Comparison of ENCODE assay signal across 20 cellular contexts in the genomic region with DNA sequence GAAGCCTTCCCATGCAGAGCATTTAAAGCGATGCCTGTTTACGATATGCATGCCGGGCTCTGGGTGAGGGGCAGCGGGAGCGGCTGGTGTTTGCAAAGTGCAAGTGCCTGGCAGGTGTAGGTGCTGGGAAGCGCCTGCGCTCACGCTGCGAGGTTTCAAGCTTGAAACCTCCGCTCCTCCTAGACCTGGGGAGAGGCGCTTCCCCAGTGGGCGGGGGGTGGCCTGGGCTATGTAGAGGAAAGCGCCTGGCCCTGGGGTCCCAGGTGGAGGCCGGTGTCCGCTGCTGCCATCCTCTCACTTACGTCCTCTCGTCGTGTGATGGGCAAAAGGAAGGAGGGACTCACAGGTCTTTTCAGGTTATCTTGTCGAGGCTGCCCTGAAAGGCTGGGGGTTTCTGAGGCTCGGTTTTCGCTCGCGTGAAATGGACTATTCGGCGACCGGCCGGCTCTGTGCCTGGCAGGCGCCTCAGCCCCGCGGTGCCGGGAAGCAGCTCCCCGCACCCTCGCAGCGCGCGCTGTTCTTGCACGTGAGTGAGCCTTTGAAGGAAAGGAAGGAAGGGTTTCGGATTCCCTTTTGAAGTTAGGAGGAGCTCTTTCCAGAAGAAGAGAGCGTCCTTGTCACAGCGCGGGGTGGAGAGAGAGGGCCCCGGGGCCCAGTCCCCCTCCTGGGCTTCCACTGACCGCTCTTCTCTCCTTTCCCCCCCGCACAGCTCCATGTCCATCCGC. TPM values are rescaled to one million over a fixed set of nuclear protein-coding genes. Genes with fewer than 3 reads are reported as not detected.
DNase-seq lines count a peak whose midpoint lies in the region; ATAC-seq, FAIRE-seq and TF ChIP-seq lines count a peak whose summit lies in the region.
"Had no signal": no experiment of that assay in that cellular context is flagged by ENCODE, and none has a peak within 500 bp of the region (broad histone marks: within the 10 kb centered on the region; RNA-seq: fewer than 3 reads in every experiment).

No MANE protein-coding gene starts in this region.

- H3K9ac ChIP-seq in iPS-20b (ENCODE audit: low read depth, low read length), result no peak overlapping the region

- H3K9me3 ChIP-seq in iPS-20b (ENCODE audit: insufficient read depth, low read depth, low read length) (peaks cover 3% of the 10 kb centered on the region; the same call in 1 of the 2 replicates), breast epithelium (no peaks in the 10 kb centered on the region)

- no peaks in the 10 kb centered on the region for H3K36me3 Mint-ChIP-seq in activated CD4-positive, alpha-beta T cell treated with anti-CD3 and anti-CD28 coated beads, Interleukin-2, amount 10 ng/mL, durations not matched to agents 24 days and 14 days (ENCODE audit: low read depth)
- H3K36me3 Mint-ChIP-seq: CD8-positive, alpha-beta memory T cell had no signal

- H3K27me3 Mint-ChIP-seq in activated CD4-positive, alpha-beta T cell treated with anti-CD3 and anti-CD28 coated beads, Interleukin-2, amount 10 ng/mL, durations not matched to agents 24 days and 14 days, result peaks cover 15% of the 10 kb centered on the region
- peaks cover 38% of the 10 kb centered on the region for H3K27me3 Mint-ChIP-seq in stimulated activated naive CD8-positive, alpha-beta T cell treated with anti-CD3 and anti-CD28 coated beads, Interleukin-15, amount 100 ng/mL, for 72 hours

- H3K4me3 Mint-ChIP-seq in activated CD4-positive, alpha-beta T cell treated with anti-CD3 and anti-CD28 coated beads, Interleukin-2, amount 10 ng/mL, durations not matched to agents 24 days and 14 days, result peak overlapping the region; percentile 23
- peak overlapping the region; percentile 49 to 58 for H3K4me3 Mint-ChIP-seq in stimulated activated naive CD8-positive, alpha-beta T cell treated with anti-CD3 and anti-CD28 coated beads, Interleukin-15, amount 100 ng/mL, for 72 hours
- H3K4me3 Mint-ChIP-seq: activated T-cell treated with anti-CD3 and anti-CD28 coated beads, Interleukin-2, amount 50 U/mL, for 24 hours; CD8-positive, alpha-beta memory T cell had no signal

- no peak for DNase-seq in activated CD4-positive, alpha-beta T cell treated with anti-CD3 and anti-CD28 coated beads, Interleukin-2, amount 10 ng/mL, durations not matched to agents 24 days and 14 days
- DNase-seq in activated CD4-positive, alpha-beta T cell treated with anti-CD3 and anti-CD28 coated beads for 1 hour, result no peak
- DNase-seq in NCI-H510A (lab: John Stamatoyannopoulos, UW) (peak; percentile 36), NCI-H774 (lab: John Stamatoyannopoulos, UW) (no peak), D721Med (ENCODE audit: insufficient read length, low spot score) (no peak), breast epithelium (ENCODE audit: low spot score in 2 of 2) (no peak)
- DNase-seq in stimulated activated naive CD8-positive, alpha-beta T cell treated with anti-CD3 and anti-CD28 coated beads, Interleukin-15, amount 100 ng/mL, for 72 hours, result no peak
- DNase-seq: activated T-cell treated with anti-CD3 and anti-CD28 coated beads, Interleukin-2, amount 50 U/mL, for 24 hours; CD8-positive, alpha-beta memory T cell; effector CD4-positive, alpha-beta T cell; foreskin fibroblast; GOT3; left cardiac atrium; NCI-H2171 treated with DMSO at 0.1 percent for 48 hours; OCI-M1; sigmoid colon had no signal

- intact Hi-C loops in activated CD4-positive, alpha-beta T cell treated with anti-CD3 and anti-CD28 coated beads, Interleukin-2, amount 10 ng/mL, durations not matched to agents 24 days and 14 days (cut with micrococcal nuclease), result no loop called here
- intact Hi-C loops in breast epithelium (cut with DNase I; ENCODE audit: low total_unique reads), result no loop called here

- ATAC-seq in stimulated activated naive CD8-positive, alpha-beta T cell treated with anti-CD3 and anti-CD28 coated beads, Interleukin-15, amount 100 ng/mL, for 72 hours, result peak; percentile 35
- ATAC-seq: activated CD4-positive, CD25-positive, alpha-beta regulatory T cell treated with anti-CD3 and anti-CD28 coated beads, Interleukin-2, amount 50 U/mL, for 24 hours; left cardiac atrium had no signal

- peaks cover 40% of the 10 kb centered on the region for H3K27me3 ChIP-seq in iPS-20b (ENCODE audit: insufficient read depth, low read length)
- H3K27me3 ChIP-seq in breast epithelium, result peaks cover 0 to 26% of the 10 kb centered on the region in 2 donors

- no peaks in the 10 kb centered on the region for H3K4me1 Mint-ChIP-seq in activated CD4-positive, alpha-beta T cell treated with anti-CD3 and anti-CD28 coated beads, Interleukin-2, amount 10 ng/mL, durations not matched to agents 24 days and 14 days
- peaks cover 10% of the 10 kb centered on the region for H3K4me1 Mint-ChIP-seq in stimulated activated naive CD8-positive, alpha-beta T cell treated with anti-CD3 and anti-CD28 coated beads, Interleukin-15, amount 100 ng/mL, for 72 hours

- no peak for FAIRE-seq in D721Med (lab: Jason Lieb, UNC)
- FAIRE-seq: A204.1 had no signal

- H3K27ac ChIP-seq in iPS-20b (ENCODE audit: low read length), result no peak overlapping the region
- H3K27ac ChIP-seq in breast epithelium, result no peak overlapping the region
- H3K27ac ChIP-seq: sigmoid colon had no signal

- no peak overlapping the region for H3K27ac Mint-ChIP-seq in activated CD4-positive, alpha-beta T cell treated with anti-CD3 and anti-CD28 coated beads, Interleukin-2, amount 10 ng/mL, durations not matched to agents 24 days and 14 days
- peak overlapping the region in 1 of 2 donors; percentile 61 for H3K27ac Mint-ChIP-seq in stimulated activated naive CD8-positive, alpha-beta T cell treated with anti-CD3 and anti-CD28 coated beads, Interleukin-15, amount 100 ng/mL, for 72 hours
- H3K27ac Mint-ChIP-seq: activated T-cell treated with anti-CD3 and anti-CD28 coated beads, Interleukin-2, amount 50 U/mL, for 24 hours; CD8-positive, alpha-beta memory T cell had no signal

- H3K36me3 ChIP-seq in iPS-20b (ENCODE audit: insufficient read depth, low read depth, low read length) (no peaks in the 10 kb centered on the region), breast epithelium (no peaks in the 10 kb centered on the region)
- H3K36me3 ChIP-seq: sigmoid colon had no signal

- no peak for TF ChIP-seq POLR2A in breast epithelium (IDR thresholded peaks at IDR 0.05)

- H3K4me3 ChIP-seq in iPS-20b (ENCODE audit: low read length), result peak overlapping the region; percentile 53
- no peak overlapping the region for H3K4me3 ChIP-seq in breast epithelium
- H3K4me3 ChIP-seq: sigmoid colon had no signal

- H3K9me3 Mint-ChIP-seq in activated CD4-positive, alpha-beta T cell treated with anti-CD3 and anti-CD28 coated beads, Interleukin-2, amount 10 ng/mL, durations not matched to agents 24 days and 14 days, result no peaks in the 10 kb centered on the region
- H3K9me3 Mint-ChIP-seq in stimulated activated naive CD8-positive, alpha-beta T cell treated with anti-CD3 and anti-CD28 coated beads, Interleukin-15, amount 100 ng/mL, for 72 hours, result peaks cover 2 to 4% of the 10 kb centered on the region in 2 donors

- no peak for TF ChIP-seq CTCF in D721Med (IDR thresholded peaks at IDR 0.05; ENCODE audit: insufficient read depth, missing control alignments)
- no peak for TF ChIP-seq CTCF in breast epithelium (IDR thresholded peaks at IDR 0.05)

- H3K4me1 ChIP-seq in iPS-20b (ENCODE audit: insufficient read depth, low read length), result peaks cover 6% of the 10 kb centered on the region; the same call in 1 of the 2 replicates
- H3K4me1 ChIP-seq in breast epithelium, result no peaks in the 10 kb centered on the region

RNA-seq across cellular contexts. Expression of a gene that starts 56.9 kb away (rescaled TPM):
- total RNA-seq in activated CD4-positive, alpha-beta T cell treated with anti-CD3 and anti-CD28 coated beads, Interleukin-2, amount 10 ng/mL, durations not matched to agents 24 days and 14 days, result not detected in 2 replicates
- under 1 TPM; 0.16 to 0.66 (median 0.44) TPM for total RNA-seq in breast epithelium
- total RNA-seq: CD8-positive, alpha-beta memory T cell; myocyte had no signal
